Comparison of ENCODE assay signal across 29 cellular contexts in the genomic region with DNA sequence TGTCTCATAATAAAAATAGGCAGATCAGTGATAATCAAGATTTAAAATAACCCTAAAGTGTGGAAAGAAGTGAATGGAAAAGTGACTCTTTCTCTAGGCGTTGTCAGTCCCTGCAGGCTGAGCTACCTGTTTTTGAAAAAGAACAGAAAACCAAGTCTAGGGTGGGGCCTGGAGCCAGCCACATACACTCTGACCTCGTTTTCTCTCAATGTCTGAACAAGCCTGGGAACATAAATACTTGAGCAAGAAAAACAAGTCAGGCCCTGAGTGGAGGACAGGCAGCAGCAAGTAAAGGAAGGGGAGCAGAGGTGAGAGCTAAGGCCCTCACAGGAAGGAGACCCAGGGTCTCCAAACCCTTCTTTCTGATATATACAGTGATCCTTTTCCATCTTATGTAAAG.
"Had no signal": no experiment of that assay in that cellular context is flagged by ENCODE, and none has a peak within 500 bp of the region (broad histone marks: within the 10 kb centered on the region; RNA-seq: fewer than 3 reads in every experiment).

No MANE protein-coding gene starts in this region.

- H3K9me3 Mint-ChIP-seq: activated B cell treated with CpG ODN at 0.5 μM for 24 hours; activated CD4-positive, alpha-beta T cell treated with anti-CD3 and anti-CD28 coated beads, Interleukin-2, amount 10 ng/mL, durations not matched to agents 24 days and 14 days; activated naive CD4-positive, alpha-beta T cell treated with anti-CD3 and anti-CD28 coated beads, Interleukin-2, amount 50 U/mL, for 72 hours; activated naive CD8-positive, alpha-beta T cell treated with anti-CD3 and anti-CD28 coated beads, Interleukin-2, amount 50 U/mL, for 24 hours; activated T-cell treated with anti-CD3 and anti-CD28 coated beads, Interleukin-2, amount 50 U/mL, for 4 hours; IgD-negative memory B cell; T-cell had no signal

- H3K27me3 ChIP-seq: ascending aorta, body of pancreas had no signal

- H3K27ac ChIP-seq: ascending aorta, body of pancreas, SK-N-MC had no signal

- H3K36me3 Mint-ChIP-seq: activated CD8-positive, alpha-beta memory T cell treated with anti-CD3 and anti-CD28 coated beads, Interleukin-2, amount 10 ng/mL, durations not matched to agents 7 days and 5 days; activated naive CD4-positive, alpha-beta T cell treated with anti-CD3 and anti-CD28 coated beads, Interleukin-2, amount 50 U/mL, for 72 hours; IgD-negative memory B cell; T-cell had no signal

- H3K36me3 ChIP-seq: ascending aorta had no signal

- ATAC-seq: activated CD8-positive, alpha-beta memory T cell treated with anti-CD3 and anti-CD28 coated beads, Interleukin-2, amount 10 ng/mL, durations not matched to agents 7 days and 5 days; activated naive CD4-positive, alpha-beta T cell treated with anti-CD3 and anti-CD28 coated beads, Interleukin-2, amount 50 U/mL, for 72 hours; activated naive CD8-positive, alpha-beta T cell treated with anti-CD3 and anti-CD28 coated beads, Interleukin-2, amount 50 U/mL, for 24 hours; activated T-cell treated with anti-CD3 and anti-CD28 coated beads, Interleukin-2, amount 50 U/mL, for 4 hours; body of pancreas; T-cell had no signal

- H3K4me3 Mint-ChIP-seq: activated B cell treated with CpG ODN at 0.5 μM for 24 hours; activated CD4-positive, alpha-beta T cell treated with anti-CD3 and anti-CD28 coated beads, Interleukin-2, amount 10 ng/mL, durations not matched to agents 24 days and 14 days; activated CD8-positive, alpha-beta memory T cell treated with anti-CD3 and anti-CD28 coated beads, Interleukin-2, amount 10 ng/mL, durations not matched to agents 7 days and 5 days; activated naive CD8-positive, alpha-beta T cell treated with anti-CD3 and anti-CD28 coated beads, Interleukin-2, amount 50 U/mL, for 24 hours; activated T-cell treated with anti-CD3 and anti-CD28 coated beads, Interleukin-2, amount 50 U/mL, for 4 hours; IgD-negative memory B cell; T-cell had no signal

- DNase-seq: activated B cell treated with CpG ODN at 0.5 μM for 24 hours; activated CD4-positive, alpha-beta T cell treated with anti-CD3 and anti-CD28 coated beads for 1 hour; activated CD4-positive, alpha-beta T cell treated with anti-CD3 and anti-CD28 coated beads, Interleukin-2, amount 10 ng/mL, durations not matched to agents 24 days and 14 days; activated CD4-positive, alpha-beta T cell treated with anti-CD3 and anti-CD28 coated beads, Interleukin-2, amount 50 U/mL, for 48 hours; activated CD8-positive, alpha-beta memory T cell treated with anti-CD3 and anti-CD28 coated beads, Interleukin-2, amount 10 ng/mL, durations not matched to agents 7 days and 5 days; activated effector memory CD4-positive, alpha-beta T cell treated with anti-CD3 and anti-CD28 coated beads, Interleukin-2, amount 50 U/mL, for 16 hours; activated naive CD4-positive, alpha-beta T cell treated with Interleukin-2 at 50 U/mL for 16 hours; activated naive CD8-positive, alpha-beta T cell treated with anti-CD3 and anti-CD28 coated beads, Interleukin-2, amount 50 U/mL, for 24 hours; activated T-cell treated with anti-CD3 and anti-CD28 coated beads, Interleukin-2, amount 50 U/mL, for 4 hours; amniotic stem cell; body of pancreas; KG1; NCI-H1048; NCI-H1417; NCI-H1930; NCI-H2107; NCI-H2171 treated with DMSO at 0.1 percent for 48 hours; NCI-H226; NCI-H526; NCI-H82; OCI-M1; SIG-M5; T-cell; T-helper 2 cell; T1000 had no signal

- H3K4me3 ChIP-seq: ascending aorta, body of pancreas, SK-N-MC had no signal

- H3K9me3 ChIP-seq: ascending aorta, body of pancreas had no signal

- H3K27ac Mint-ChIP-seq: activated B cell treated with CpG ODN at 0.5 μM for 24 hours; activated CD4-positive, alpha-beta T cell treated with anti-CD3 and anti-CD28 coated beads, Interleukin-2, amount 10 ng/mL, durations not matched to agents 24 days and 14 days; activated CD8-positive, alpha-beta memory T cell treated with anti-CD3 and anti-CD28 coated beads, Interleukin-2, amount 10 ng/mL, durations not matched to agents 7 days and 5 days; activated naive CD4-positive, alpha-beta T cell treated with anti-CD3 and anti-CD28 coated beads, Interleukin-2, amount 50 U/mL, for 72 hours; activated naive CD8-positive, alpha-beta T cell treated with anti-CD3 and anti-CD28 coated beads, Interleukin-2, amount 50 U/mL, for 24 hours; IgD-negative memory B cell; T-cell had no signal

- H3K4me1 Mint-ChIP-seq: activated B cell treated with CpG ODN at 0.5 μM for 24 hours; activated CD4-positive, alpha-beta T cell treated with anti-CD3 and anti-CD28 coated beads, Interleukin-2, amount 10 ng/mL, durations not matched to agents 24 days and 14 days; activated CD8-positive, alpha-beta memory T cell treated with anti-CD3 and anti-CD28 coated beads, Interleukin-2, amount 10 ng/mL, durations not matched to agents 7 days and 5 days; activated naive CD8-positive, alpha-beta T cell treated with anti-CD3 and anti-CD28 coated beads, Interleukin-2, amount 50 U/mL, for 24 hours; IgD-negative memory B cell; T-cell had no signal

- H3K4me1 ChIP-seq: ascending aorta, body of pancreas had no signal

- H3K27me3 Mint-ChIP-seq: activated naive CD8-positive, alpha-beta T cell treated with anti-CD3 and anti-CD28 coated beads, Interleukin-2, amount 50 U/mL, for 24 hours had no signal
